Comparison of ENCODE assay signal across 9 cellular contexts in genomic region chr11:35943761-35944502, GRCh38. TPM values are rescaled to one million over a fixed set of nuclear protein-coding genes. Genes with fewer than 3 reads are reported as not detected.
DNase-seq lines count a peak whose midpoint lies in the region; ATAC-seq and TF ChIP-seq lines count a peak whose summit lies in the region.
"Had no signal": no experiment of that assay in that cellular context is flagged by ENCODE, and none has a peak within 500 bp of the region (broad histone marks: within the 10 kb centered on the region; RNA-seq: fewer than 3 reads in every experiment).

Gene LDLRAD3, plus strand, starts transcription at chr11:35944062. Its CDS starts 37 bp downstream, at chr11:35944099.

- peak within 1 kb of the TSS; percentile 73 for H3K27ac ChIP-seq in endodermal cell (ENCODE audit: low read depth, low read length)

- no peaks in the 10 kb centered on the region for H3K27me3 ChIP-seq in endodermal cell (ENCODE audit: control insufficient read depth, insufficient read depth, low read length, poor library complexity, severe bottlenecking)

- peaks cover 12% of the 10 kb centered on the region for H3K4me1 ChIP-seq in endodermal cell (ENCODE audit: control insufficient read depth, insufficient read depth, low read length)

- peak within 1 kb of the TSS; percentile 64 for H3K9ac ChIP-seq in endodermal cell (ENCODE audit: extremely low read depth, low read length, poor library complexity, severe bottlenecking)

- H3K4me3 Mint-ChIP-seq in endodermal cell = peak within 1 kb of the TSS; percentile 88

- H3K36me3 Mint-ChIP-seq in endodermal cell (ENCODE audit: low read depth) = no peaks in the 10 kb centered on the region

- WGBS in endodermal cell (ENCODE audit: insufficient coverage in 1 of 2, insufficient read length in 1 of 2), 2 experiments = 0% methylated on average over 5 to 95 of the region's 95 CpGs

- TF ChIP-seq CTCF in endodermal cell (conservative IDR thresholded peaks at IDR 0.05) = no peak

- DNase-seq in NCI-H2081 (lab: John Stamatoyannopoulos, UW) = peak; percentile 54 to 84
- no peak for DNase-seq in NCI-H2081 treated with DMSO at 0.1 percent for 48 hours (lab: John Stamatoyannopoulos, UW)
- DNase-seq in NCI-H2227 treated with DMSO at 0.1 percent for 48 hours (lab: John Stamatoyannopoulos, UW) = peak; percentile 83
- DNase-seq in activated CD4-positive, alpha-beta T cell treated with anti-CD3 and anti-CD28 coated beads, Interleukin-2, amount 50 U/mL, for 4 hours = peak; percentile 2 to 7
- DNase-seq in endodermal cell = peak; percentile 92
- DNase-seq in lung microvascular endothelial cell (ENCODE audit: low read depth in 2 of 2) = peak; percentile 70 to 78
- peak in 2 of 3 experiments; percentile 11 to 57 for DNase-seq in stimulated activated CD4-positive, alpha-beta T cell treated with anti-CD3 and anti-CD28 coated beads, TNF-alpha, amount 100 ng/mL, for 24 hours (ENCODE audit: low read depth in 3 of 3)
- DNase-seq: DND-41 had no signal

- no peaks in the 10 kb centered on the region for H3K9me3 Mint-ChIP-seq in endodermal cell

- H3K27me3 Mint-ChIP-seq in endodermal cell (ENCODE audit: insufficient read depth) = peaks cover 43% of the 10 kb centered on the region

- no peaks in the 10 kb centered on the region for H3K36me3 ChIP-seq in endodermal cell (ENCODE audit: control insufficient read depth, insufficient read depth, low read length)

- peak within 1 kb of the TSS; percentile 84 for H3K27ac Mint-ChIP-seq in endodermal cell

- ATAC-seq in HG02973 (IDR thresholded peaks at IDR 0.05; ENCODE audit: unreplicated experiment) = peak; percentile 55

- peaks cover 43% of the 10 kb centered on the region for H3K4me1 Mint-ChIP-seq in endodermal cell

- no peaks in the 10 kb centered on the region for H3K9me3 ChIP-seq in endodermal cell (ENCODE audit: control insufficient read depth, low read length)

- peak within 1 kb of the TSS; percentile 92 for H3K4me3 ChIP-seq in endodermal cell (ENCODE audit: low read length)

RNA-seq across cellular contexts. Expression of gene LDLRAD3, which starts in this region (rescaled TPM):
- total RNA-seq in endodermal cell (10 to 100 TPM; 19.2 to 30.6 TPM), lung microvascular endothelial cell (3.9 and 17.3 TPM in 2 replicates)
- polyA plus RNA-seq in endodermal cell (2013, experiment 1 of 2) = 21.6 TPM
- 22.9 TPM for polyA plus RNA-seq in endodermal cell (2013, experiment 2 of 2)
